Comparison of ENCODE assay signal across 8 cellular contexts in genomic region chr9:38008168-38009034, GRCh38.
DNase-seq lines count a peak whose midpoint lies in the region; ATAC-seq and TF ChIP-seq lines count a peak whose summit lies in the region.

No MANE protein-coding gene starts in this region.

- no peaks in the 10 kb centered on the region for H3K9me3 Mint-ChIP-seq in Caco-2 (ENCODE audit: unreplicated experiment)

- peaks cover 18% of the 10 kb centered on the region for H3K4me1 Mint-ChIP-seq in Caco-2 (ENCODE audit: low read depth, unreplicated experiment)

- H3K4me3 ChIP-seq in Caco-2 (ENCODE audit: low read depth, low read length) (no peak overlapping the region), duodenal mucosa (ENCODE audit: low read depth in 1 of 2, low read length in 2 of 2) (no peak overlapping the region), thoracic aorta (no peak overlapping the region)

- H3K27me3 Mint-ChIP-seq in Caco-2 (ENCODE audit: insufficient read depth, unreplicated experiment), result no peaks in the 10 kb centered on the region

- H3K36me3 ChIP-seq in Caco-2 (ENCODE audit: control insufficient read depth, insufficient read depth, low read length) (no peaks in the 10 kb centered on the region), duodenal mucosa (ENCODE audit: control insufficient read depth in 1 of 2, insufficient read depth in 2 of 2, low read length in 2 of 2) (peaks cover 0 to 13% of the 10 kb centered on the region in 2 donors), thoracic aorta (peaks cover 3% of the 10 kb centered on the region)

- H3K36me3 Mint-ChIP-seq in Caco-2 (ENCODE audit: insufficient read depth, unreplicated experiment), result peaks cover 16% of the 10 kb centered on the region

- BruUV-seq in Caco-2 (replicated peaks; lab: Mats Ljungman, UMichigan), result no TSS peak

- POLR2A ChIA-PET in Caco-2 (lab: Charles Lee), result no interaction called here

- peak overlapping the region in 1 of 2 donors; percentile 39 for H3K9ac ChIP-seq in duodenal mucosa (ENCODE audit: low read depth in 1 of 2, low read length in 2 of 2)

- H3K27me3 ChIP-seq in Caco-2 (replicated peaks; ENCODE audit: control insufficient read depth, insufficient read depth, low read length) (no peaks in the 10 kb centered on the region), duodenal mucosa (ENCODE audit: control insufficient read depth in 1 of 2, insufficient read depth in 2 of 2, low read length in 2 of 2) (no peaks in the 10 kb centered on the region), thoracic aorta (replicated peaks; ENCODE audit: insufficient read depth) (no peaks in the 10 kb centered on the region)

- peak overlapping the region; percentile 69 for H3K27ac Mint-ChIP-seq in Caco-2 (ENCODE audit: unreplicated experiment)

- DNase-seq in Caco-2, result peak; percentile 56 to 68
- DNase-seq in SKM-1 (lab: John Stamatoyannopoulos, UW; ENCODE audit: unreplicated experiment), result peak; percentile 9
- peak; percentile 64 for DNase-seq in myocyte (ENCODE audit: low read depth)
- DNase-seq in thoracic aorta (ENCODE audit: low spot score), result peak; percentile 41
- DNase-seq in NCI-H1694 treated with DMSO at 0.1 percent for 48 hours (lab: John Stamatoyannopoulos, UW), result no peak

- TF ChIP-seq CTCF in Caco-2 (IDR thresholded peaks at IDR 0.05; ENCODE audit: insufficient read depth in 1 of 2, low read depth in 1 of 2, low read length in 1 of 2, severe bottlenecking in 1 of 2, unreplicated experiment in 1 of 2) (no peak), thoracic aorta (IDR thresholded peaks at IDR 0.05) (no peak)

- no peaks in the 10 kb centered on the region for H3K9me3 ChIP-seq in Caco-2
- H3K9me3 ChIP-seq in duodenal mucosa (ENCODE audit: control insufficient read depth in 1 of 2, low read length in 2 of 2), result no peaks in the 10 kb centered on the region
- H3K9me3 ChIP-seq in thoracic aorta, result no peaks in the 10 kb centered on the region

- H3K27ac ChIP-seq in duodenal mucosa (ENCODE audit: low read depth, low read length), result peak overlapping the region; percentile 71
- H3K27ac ChIP-seq in thoracic aorta, result no peak overlapping the region

- ATAC-seq in GM19452 (IDR thresholded peaks at IDR 0.05; ENCODE audit: unreplicated experiment) (peak; percentile 71), HG03457 (IDR thresholded peaks at IDR 0.05; ENCODE audit: unreplicated experiment) (peak; percentile 75), thoracic aorta (ENCODE audit: insufficient number of reproducible peaks, low FRiP score, low read depth) (no peak)

- CTCF ChIA-PET in Caco-2 (lab: Charles Lee), result interaction anchor here (0.9 to 1.7 kb wide), 3 partner anchors 39 to 95 kb away, joined by 3 to 5 read pairs (median 4); no protein-coding TSS in a partner anchor

- H3K4me3 Mint-ChIP-seq in Caco-2 (ENCODE audit: unreplicated experiment), result peak overlapping the region; percentile 2

- intact Hi-C loops in Caco-2 (cut with micrococcal nuclease; ENCODE audit: unreplicated experiment), result loop anchor here (1.0 kb wide), 1 partner anchor 16 kb away; no protein-coding TSS in a partner anchor

- H3K4me1 ChIP-seq in Caco-2 (peaks cover 21% of the 10 kb centered on the region), duodenal mucosa (ENCODE audit: control insufficient read depth in 1 of 2, insufficient read depth in 2 of 2, low read length in 2 of 2) (peaks cover 25 to 29% of the 10 kb centered on the region in 2 donors), thoracic aorta (ENCODE audit: control insufficient read depth in 1 of 2, low read depth in 2 of 2) (peaks cover 0 to 14% of the 10 kb centered on the region in 2 donors)
